17 cellular contexts compared by ENCODE assay signal in genomic region chr17:48231995-48232729, GRCh38.
DNase-seq lines count a peak whose midpoint lies in the region; ATAC-seq, FAIRE-seq and TF ChIP-seq lines count a peak whose summit lies in the region.
"Had no signal": no experiment of that assay in that cellular context is flagged by ENCODE, and none has a peak within 500 bp of the region (broad histone marks: within the 10 kb centered on the region; RNA-seq: fewer than 3 reads in every experiment).

No MANE protein-coding gene starts in this region.

- no peaks in the 10 kb centered on the region for H3K9me3 ChIP-seq in K562 (replicated peaks; ENCODE audit: control insufficient read depth, insufficient read depth, low read depth, low read length)
- H3K9me3 ChIP-seq: BLaER1, HAP-1 had no signal

- H3K4me2 ChIP-seq in K562 (ENCODE audit: insufficient read depth, low read length), result no peak overlapping the region
- H3K4me2 ChIP-seq: BLaER1 had no signal

- H3K36me3 ChIP-seq in K562 (ENCODE audit: control insufficient read depth, insufficient read depth, low read length), result no peaks in the 10 kb centered on the region
- H3K36me3 ChIP-seq: BLaER1, HAP-1 had no signal

- no peaks in the 10 kb centered on the region for H3K27me3 ChIP-seq in K562 (ENCODE audit: control insufficient read depth in 2 of 2, insufficient read depth in 2 of 2, low read length in 2 of 2)
- H3K27me3 ChIP-seq: BLaER1 had no signal

- no peaks in the 10 kb centered on the region for H3K79me2 ChIP-seq in K562 (ENCODE audit: control insufficient read depth, insufficient read depth, low read length)

- H3K9ac ChIP-seq in K562 (ENCODE audit: insufficient read depth in 1 of 2, low read depth in 2 of 2, low read length in 2 of 2), result no peak overlapping the region
- H3K9ac ChIP-seq: BLaER1 had no signal

- peak; percentile 93 for DNase-seq in DMS53 (lab: John Stamatoyannopoulos, UW)
- peak; percentile 83 for DNase-seq in NCI-H1092 treated with DMSO at 0.1 percent for 48 hours (lab: John Stamatoyannopoulos, UW)
- DNase-seq in NCI-H345 treated with DMSO at 0.1 percent for 48 hours (lab: John Stamatoyannopoulos, UW; ENCODE audit: unreplicated experiment), result peak; percentile 93
- no peak for DNase-seq in K562 (ENCODE audit: extremely low read depth in 1 of 4, low spot score in 3 of 4)
- no peak for DNase-seq in ecto neural progenitor cell (ENCODE audit: low spot score)
- DNase-seq: CD8-positive, alpha-beta memory T cell; NCI-H1105; NCI-H2171; NCI-H524; PC-3 had no signal

- no peaks in the 10 kb centered on the region for H4K20me1 ChIP-seq in K562 (replicated peaks; ENCODE audit: control insufficient read depth, insufficient read depth, low read length)
- H4K20me1 ChIP-seq: BLaER1 had no signal

- ATAC-seq in K562, result no peak
- no peak for ATAC-seq in HG03521 (IDR thresholded peaks at IDR 0.05; ENCODE audit: unreplicated experiment)
- no peak for ATAC-seq in GM21447 (IDR thresholded peaks at IDR 0.05; ENCODE audit: unreplicated experiment)
- ATAC-seq in GM21381 (IDR thresholded peaks at IDR 0.05; ENCODE audit: unreplicated experiment), result no peak
- ATAC-seq: PC-3, Right ventricle myocardium inferior, SK-N-SH treated with all-trans-retinoic acid at 6 μM for 48 hours had no signal

- TF ChIP-seq EP300 in K562 (IDR thresholded peaks at IDR 0.05; ENCODE audit: low read length), result no peak

- POLR2A ChIA-PET in K562 (lab: Yijun Ruan, JAX), result no interaction called here

- TF ChIP-seq POLR2A in K562 (conservative IDR thresholded peaks at IDR 0.05), result no peak

- H3K4me3 ChIP-seq in K562, result no peak overlapping the region
- H3K4me3 ChIP-seq: BLaER1, HAP-1 had no signal

- no peak overlapping the region for H2AFZ ChIP-seq in K562 (ENCODE audit: low read depth, low read length)

- H3K9me1 ChIP-seq in K562 (ENCODE audit: control insufficient read depth, insufficient read depth, low read length), result no peaks in the 10 kb centered on the region

- WGBS in K562 (ENCODE audit: insufficient coverage, low coverage, missing lambda C conversion rate), result 22% methylated on average over 6 of the region's 6 CpGs

- no peak overlapping the region for H3K27ac ChIP-seq in K562 (ENCODE audit: extremely low read depth, low read depth, low read length)
- H3K27ac ChIP-seq: BLaER1 had no signal

- CTCF ChIA-PET in K562 (lab: Yijun Ruan, JAX; ENCODE audit: low intra/inter-chr PET ratio), result no interaction called here

- in situ Hi-C loops in K562 (cut with MboI), result no loop called here

- no peak for FAIRE-seq in K562 (lab: Jason Lieb, UNC)

- no TSS peak for BruUV-seq in K562 (replicated peaks; lab: Mats Ljungman, UMichigan)

- TF ChIP-seq CTCF in K562 (IDR thresholded peaks at IDR 0.05 in 2 of 3, conservative IDR thresholded peaks at IDR 0.05 in 1 of 3; ENCODE audit: insufficient read depth in 2 of 3, low read depth in 1 of 3, low read length in 3 of 3), result no peak

- no peak for TF ChIP-seq RAD21 in K562 (CRISPR knock-in tag; conservative IDR thresholded peaks at IDR 0.05 in 1 of 2, IDR thresholded peaks at IDR 0.05 in 1 of 2)

- intact Hi-C loops in K562 (cut with micrococcal nuclease), result no loop called here

- H3K4me1 ChIP-seq in K562 (replicated peaks in 1 of 2; ENCODE audit: control insufficient read depth in 2 of 2, insufficient read depth in 2 of 2, low read length in 2 of 2), result peaks cover 0 to 5% of the 10 kb centered on the region in 2 experiments; a peak in 2 of 5 replicates
- H3K4me1 ChIP-seq: BLaER1, HAP-1 had no signal

TF ChIP-seq in K562, 482 proteins besides CTCF, POLR2A, EP300 and RAD21:
- TF ChIP-seq YY1 (IDR thresholded peaks at IDR 0.05; ENCODE audit: borderline replicate concordance in 1 of 3, control insufficient read depth in 1 of 3, extremely low read depth in 1 of 3, insufficient read depth in 3 of 3, insufficient read length in 1 of 3, insufficient replicate concordance in 2 of 3, low read depth in 1 of 3, low read length in 2 of 3) (peak in 1 of 3 experiments; percentile 46), BCOR (IDR thresholded peaks at IDR 0.05) (no peak), SRSF9 (IDR thresholded peaks at IDR 0.05; ENCODE audit: borderline replicate concordance, low read depth, low read length) (no peak), CBFA2T3 (IDR thresholded peaks at IDR 0.05) (peak; percentile 68), RFX5 (IDR thresholded peaks at IDR 0.05; ENCODE audit: low read depth, low read length) (no peak), ZNF121 (CRISPR knock-in tag; conservative IDR thresholded peaks at IDR 0.05) (no peak)
TF ChIP-seq in K562: peak in this region for 2.

Comparison
In these comparisons a context has a peak if more than half of its experiments do, and no peak if none do; other contexts are left out.
1. DNase-seq: peak in DMS53 (single experiment), NCI-H1092 treated with DMSO at 0.1 percent for 48 hours (single experiment) and NCI-H345 treated with DMSO at 0.1 percent for 48 hours (single experiment); none in K562 (0 of 4) and ecto neural progenitor cell (single experiment).